ENCODE assay signal across 18 cellular contexts in the genomic region with DNA sequence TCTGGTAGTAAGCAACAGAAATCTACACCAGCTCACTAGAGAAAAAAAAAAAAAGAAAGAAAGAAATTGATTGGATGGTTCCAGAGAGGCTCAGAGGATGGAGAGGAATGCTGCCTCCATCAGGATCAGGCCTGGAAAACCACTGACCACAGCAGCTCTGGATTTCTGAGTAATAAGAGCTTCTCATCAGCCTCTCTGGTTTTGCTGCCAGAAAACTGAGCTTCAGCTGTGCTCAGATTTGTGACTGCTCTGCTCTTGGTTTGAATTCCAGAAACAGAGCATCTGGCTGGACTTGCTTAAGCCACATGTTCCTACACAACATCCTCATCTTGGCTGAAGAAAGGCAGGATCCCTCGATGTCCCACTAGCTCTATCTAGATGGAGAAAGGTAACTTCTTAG.
DNase-seq lines count a peak whose midpoint lies in the region; TF ChIP-seq lines count a peak whose summit lies in the region.
"Had no signal": no experiment of that assay in that cellular context is flagged by ENCODE, and none has a peak within 500 bp of the region (broad histone marks: within the 10 kb centered on the region; RNA-seq: fewer than 3 reads in every experiment).

No MANE protein-coding gene starts in this region.

- H3K4me3 ChIP-seq in HFF-Myc (replicated peaks; ENCODE audit: low read depth, low read length) = no peak overlapping the region
- H3K4me3 ChIP-seq in fibroblast of mammary gland (ENCODE audit: control insufficient read depth, low read depth, low read length) = no peak overlapping the region
- H3K4me3 ChIP-seq: GM12878, PC-9 had no signal

- TF ChIP-seq CTCF in HFF-Myc (IDR thresholded peaks at IDR 0.05; ENCODE audit: low read depth, low read length, missing control alignments) (no peak), fibroblast of mammary gland (conservative IDR thresholded peaks at IDR 0.05; ENCODE audit: control insufficient read depth, insufficient read depth, low read depth, low read length) (no peak)

- DNase-seq in AG20443 (ENCODE audit: low spot score) (peak; percentile 63), HFF-Myc (ENCODE audit: extremely low read depth, low read depth) (peak; percentile 39), fibroblast of mammary gland (ENCODE audit: low read depth) (peak; percentile 10), stromal cell of bone marrow (ENCODE audit: low read depth) (peak; percentile 51), NCI-H1092 (lab: John Stamatoyannopoulos, UW) (no peak), HUDEP-2 (lab: John Stamatoyannopoulos, UW; ENCODE audit: unreplicated experiment in 76 of 76) (no peak), GM19238 (ENCODE audit: insufficient read length, low spot score) (no peak)
- DNase-seq: C1 segment of cervical spinal cord, DMS 273 treated with DMSO at 0.1 percent for 48 hours, EL, GOT3, NCI-H1417, NCI-H2029, NCI-H2171 treated with DMSO at 0.1 percent for 48 hours, NCI-H774, PC-9, SK-N-SH had no signal

Comparison
In these comparisons a context has a peak if more than half of its experiments do, and no peak if none do; other contexts are left out.
1. DNase-seq: peak in AG20443 (single experiment), HFF-Myc (single experiment), fibroblast of mammary gland (single experiment) and stromal cell of bone marrow (single experiment); none in NCI-H1092 (single experiment), HUDEP-2 (0 of 76) and GM19238 (single experiment).